ENCODE assay signal across 1 cellular context in the genomic region with DNA sequence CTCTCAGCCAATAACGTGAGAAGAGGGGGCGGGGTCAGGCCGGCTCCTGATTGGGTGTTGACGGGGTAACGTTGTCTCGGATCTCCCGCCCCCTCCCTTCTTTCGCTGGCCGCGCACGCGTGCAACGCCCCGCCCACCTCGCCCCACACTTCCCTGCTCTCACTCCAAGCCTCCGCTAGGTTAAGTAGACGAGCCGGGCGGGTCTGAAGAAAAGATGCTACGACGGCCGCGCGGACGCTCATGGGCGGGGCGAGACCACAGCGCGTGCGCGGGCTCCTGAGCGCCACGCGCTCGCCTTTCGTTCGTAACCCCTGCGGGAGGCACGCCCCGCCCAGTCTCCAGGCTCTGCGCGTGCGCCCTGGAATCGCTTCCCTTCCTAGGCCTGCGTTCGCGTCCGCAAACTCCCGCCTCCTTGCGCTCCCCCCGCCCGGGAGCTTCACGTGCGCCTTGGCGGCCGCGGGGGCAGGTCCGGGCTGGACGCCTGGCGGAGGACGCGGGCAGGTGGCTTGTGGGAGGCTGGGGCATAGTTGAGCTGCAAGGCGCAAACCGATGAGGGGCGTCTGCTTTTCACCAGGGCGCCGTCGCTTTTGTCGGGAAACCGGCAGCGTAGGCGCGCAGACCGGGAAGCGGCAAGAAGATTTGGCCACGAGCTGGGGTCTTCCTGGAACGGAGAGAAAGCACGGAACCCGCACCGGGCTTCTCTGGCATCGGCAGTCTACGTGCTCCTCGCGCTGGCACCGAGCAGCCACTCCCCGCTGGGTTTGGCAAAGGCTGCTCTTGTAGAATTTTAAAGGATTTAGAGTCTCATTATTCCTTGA.
TF ChIP-seq lines count a peak whose summit lies in the region.

No MANE protein-coding gene starts in this region.

TF ChIP-seq in HEK293, 187 proteins besides CTCF, POLR2A, EP300 and RAD21 (continued from another document and continues in another):
- TF ChIP-seq ZNF654 (tag by site-specific recombination; IDR thresholded peaks at IDR 0.05; ENCODE audit: low read depth) (no peak), ZNF24 (tag by site-specific recombination; IDR thresholded peaks at IDR 0.05) (no peak), ZNF366 (tag by site-specific recombination; conservative IDR thresholded peaks at IDR 0.05) (peak; percentile 49), ZSCAN30 (tag by site-specific recombination; IDR thresholded peaks at IDR 0.05) (no peak), ZNF132 (tag by site-specific recombination; IDR thresholded peaks at IDR 0.05; ENCODE audit: borderline replicate concordance) (no peak), ZNF274 (IDR thresholded peaks at IDR 0.05; ENCODE audit: low read length) (no peak), ZNF274 (tag by site-specific recombination; IDR thresholded peaks at IDR 0.05; ENCODE audit: borderline replicate concordance) (no peak), ZXDB (tag by site-specific recombination; IDR thresholded peaks at IDR 0.05) (peak; percentile 80), ZBTB17 (tag by site-specific recombination; IDR thresholded peaks at IDR 0.05) (peak; percentile 94), ZNF112 (tag by site-specific recombination; IDR thresholded peaks at IDR 0.05) (no peak), ZNF138 (tag by site-specific recombination; IDR thresholded peaks at IDR 0.05; ENCODE audit: borderline replicate concordance) (no peak), EGR2 (tag by site-specific recombination; IDR thresholded peaks at IDR 0.05; ENCODE audit: low read depth) (peak; percentile 85), ZNF157 (tag by site-specific recombination; IDR thresholded peaks at IDR 0.05) (no peak), ZNF791 (tag by site-specific recombination; IDR thresholded peaks at IDR 0.05) (no peak), ZNF514 (tag by site-specific recombination; IDR thresholded peaks at IDR 0.05) (no peak), ZNF664 (tag by site-specific recombination; IDR thresholded peaks at IDR 0.05) (no peak), HOXA7 (CRISPR knock-in tag; IDR thresholded peaks at IDR 0.05; ENCODE audit: borderline replicate concordance) (no peak), ZNF510 (tag by site-specific recombination; IDR thresholded peaks at IDR 0.05; ENCODE audit: insufficient replicate concordance) (no peak), ZNF701 (tag by site-specific recombination; IDR thresholded peaks at IDR 0.05) (no peak), KLF10 (tag by site-specific recombination; IDR thresholded peaks at IDR 0.05) (0 out of 2 replicates have a peak, but pooled peaks have one; percentile 41), OVOL3 (tag by site-specific recombination; IDR thresholded peaks at IDR 0.05) (no peak), ZNF621 (tag by site-specific recombination; IDR thresholded peaks at IDR 0.05) (no peak), MZF1 (tag by site-specific recombination; IDR thresholded peaks at IDR 0.05; ENCODE audit: borderline replicate concordance) (no peak), ZEB2 (tag by site-specific recombination; IDR thresholded peaks at IDR 0.05) (peak; percentile 80), ZNF114 (tag by site-specific recombination; IDR thresholded peaks at IDR 0.05) (no peak)
- TF ChIP-seq, protein P1, sequence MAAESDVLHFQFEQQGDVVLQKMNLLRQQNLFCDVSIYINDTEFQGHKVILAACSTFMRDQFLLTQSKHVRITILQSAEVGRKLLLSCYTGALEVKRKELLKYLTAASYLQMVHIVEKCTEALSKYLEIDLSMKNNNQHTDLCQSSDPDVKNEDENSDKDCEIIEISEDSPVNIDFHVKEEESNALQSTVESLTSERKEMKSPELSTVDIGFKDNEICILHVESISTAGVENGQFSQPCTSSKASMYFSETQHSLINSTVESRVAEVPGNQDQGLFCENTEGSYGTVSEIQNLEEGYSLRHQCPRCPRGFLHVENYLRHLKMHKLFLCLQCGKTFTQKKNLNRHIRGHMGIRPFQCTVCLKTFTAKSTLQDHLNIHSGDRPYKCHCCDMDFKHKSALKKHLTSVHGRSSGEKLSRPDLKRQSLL (tag by site-specific recombination; IDR thresholded peaks at IDR 0.05) = 0 out of 2 replicates have a peak, but pooled peaks have one; percentile 17
- TF ChIP-seq, protein P2, sequence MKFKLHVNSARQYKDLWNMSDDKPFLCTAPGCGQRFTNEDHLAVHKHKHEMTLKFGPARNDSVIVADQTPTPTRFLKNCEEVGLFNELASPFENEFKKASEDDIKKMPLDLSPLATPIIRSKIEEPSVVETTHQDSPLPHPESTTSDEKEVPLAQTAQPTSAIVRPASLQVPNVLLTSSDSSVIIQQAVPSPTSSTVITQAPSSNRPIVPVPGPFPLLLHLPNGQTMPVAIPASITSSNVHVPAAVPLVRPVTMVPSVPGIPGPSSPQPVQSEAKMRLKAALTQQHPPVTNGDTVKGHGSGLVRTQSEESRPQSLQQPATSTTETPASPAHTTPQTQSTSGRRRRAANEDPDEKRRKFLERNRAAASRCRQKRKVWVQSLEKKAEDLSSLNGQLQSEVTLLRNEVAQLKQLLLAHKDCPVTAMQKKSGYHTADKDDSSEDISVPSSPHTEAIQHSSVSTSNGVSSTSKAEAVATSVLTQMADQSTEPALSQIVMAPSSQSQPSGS (tag by site-specific recombination; IDR thresholded peaks at IDR 0.05; ENCODE audit: low read depth) = no peak
- TF ChIP-seq, protein P3, sequence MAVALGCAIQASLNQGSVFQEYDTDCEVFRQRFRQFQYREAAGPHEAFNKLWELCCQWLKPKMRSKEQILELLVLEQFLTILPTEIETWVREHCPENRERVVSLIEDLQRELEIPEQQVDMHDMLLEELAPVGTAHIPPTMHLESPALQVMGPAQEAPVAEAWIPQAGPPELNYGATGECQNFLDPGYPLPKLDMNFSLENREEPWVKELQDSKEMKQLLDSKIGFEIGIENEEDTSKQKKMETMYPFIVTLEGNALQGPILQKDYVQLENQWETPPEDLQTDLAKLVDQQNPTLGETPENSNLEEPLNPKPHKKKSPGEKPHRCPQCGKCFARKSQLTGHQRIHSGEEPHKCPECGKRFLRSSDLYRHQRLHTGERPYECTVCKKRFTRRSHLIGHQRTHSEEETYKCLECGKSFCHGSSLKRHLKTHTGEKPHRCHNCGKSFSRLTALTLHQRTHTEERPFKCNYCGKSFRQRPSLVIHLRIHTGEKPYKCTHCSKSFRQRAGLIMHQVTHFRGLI (tag by site-specific recombination; IDR thresholded peaks at IDR 0.05) = no peak
- TF ChIP-seq, protein P4, sequence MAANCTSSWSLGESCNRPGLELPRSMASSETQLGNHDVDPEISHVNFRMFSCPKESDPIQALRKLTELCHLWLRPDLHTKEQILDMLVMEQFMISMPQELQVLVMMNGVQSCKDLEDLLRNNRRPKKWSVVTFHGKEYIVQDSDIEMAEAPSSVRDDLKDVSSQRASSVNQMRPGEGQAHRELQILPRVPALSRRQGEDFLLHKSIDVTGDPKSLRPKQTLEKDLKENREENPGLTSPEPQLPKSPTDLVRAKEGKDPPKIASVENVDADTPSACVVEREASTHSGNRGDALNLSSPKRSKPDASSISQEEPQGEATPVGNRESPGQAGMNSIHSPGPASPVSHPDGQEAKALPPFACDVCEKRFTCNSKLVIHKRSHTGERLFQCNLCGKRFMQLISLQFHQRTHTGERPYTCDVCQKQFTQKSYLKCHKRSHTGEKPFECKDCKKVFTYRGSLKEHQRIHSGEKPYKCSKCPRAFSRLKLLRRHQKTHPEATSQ (tag by site-specific recombination; IDR thresholded peaks at IDR 0.05) = no peak
- TF ChIP-seq, protein P5, sequence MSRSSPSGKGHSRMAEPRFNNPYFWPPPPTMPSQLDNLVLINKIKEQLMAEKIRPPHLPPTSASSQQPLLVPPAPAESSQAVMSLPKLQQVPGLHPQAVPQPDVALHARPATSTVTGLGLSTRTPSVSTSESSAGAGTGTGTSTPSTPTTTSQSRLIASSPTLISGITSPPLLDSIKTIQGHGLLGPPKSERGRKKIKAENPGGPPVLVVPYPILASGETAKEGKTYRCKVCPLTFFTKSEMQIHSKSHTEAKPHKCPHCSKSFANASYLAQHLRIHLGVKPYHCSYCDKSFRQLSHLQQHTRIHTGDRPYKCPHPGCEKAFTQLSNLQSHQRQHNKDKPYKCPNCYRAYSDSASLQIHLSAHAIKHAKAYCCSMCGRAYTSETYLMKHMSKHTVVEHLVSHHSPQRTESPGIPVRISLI (tag by site-specific recombination; IDR thresholded peaks at IDR 0.05) = no peak
- TF ChIP-seq, protein P6, sequence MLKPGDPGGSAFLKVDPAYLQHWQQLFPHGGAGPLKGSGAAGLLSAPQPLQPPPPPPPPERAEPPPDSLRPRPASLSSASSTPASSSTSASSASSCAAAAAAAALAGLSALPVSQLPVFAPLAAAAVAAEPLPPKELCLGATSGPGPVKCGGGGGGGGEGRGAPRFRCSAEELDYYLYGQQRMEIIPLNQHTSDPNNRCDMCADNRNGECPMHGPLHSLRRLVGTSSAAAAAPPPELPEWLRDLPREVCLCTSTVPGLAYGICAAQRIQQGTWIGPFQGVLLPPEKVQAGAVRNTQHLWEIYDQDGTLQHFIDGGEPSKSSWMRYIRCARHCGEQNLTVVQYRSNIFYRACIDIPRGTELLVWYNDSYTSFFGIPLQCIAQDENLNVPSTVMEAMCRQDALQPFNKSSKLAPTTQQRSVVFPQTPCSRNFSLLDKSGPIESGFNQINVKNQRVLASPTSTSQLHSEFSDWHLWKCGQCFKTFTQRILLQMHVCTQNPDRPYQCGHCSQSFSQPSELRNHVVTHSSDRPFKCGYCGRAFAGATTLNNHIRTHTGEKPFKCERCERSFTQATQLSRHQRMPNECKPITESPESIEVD (tag by site-specific recombination; IDR thresholded peaks at IDR 0.05) = no peak
- TF ChIP-seq, protein P7, sequence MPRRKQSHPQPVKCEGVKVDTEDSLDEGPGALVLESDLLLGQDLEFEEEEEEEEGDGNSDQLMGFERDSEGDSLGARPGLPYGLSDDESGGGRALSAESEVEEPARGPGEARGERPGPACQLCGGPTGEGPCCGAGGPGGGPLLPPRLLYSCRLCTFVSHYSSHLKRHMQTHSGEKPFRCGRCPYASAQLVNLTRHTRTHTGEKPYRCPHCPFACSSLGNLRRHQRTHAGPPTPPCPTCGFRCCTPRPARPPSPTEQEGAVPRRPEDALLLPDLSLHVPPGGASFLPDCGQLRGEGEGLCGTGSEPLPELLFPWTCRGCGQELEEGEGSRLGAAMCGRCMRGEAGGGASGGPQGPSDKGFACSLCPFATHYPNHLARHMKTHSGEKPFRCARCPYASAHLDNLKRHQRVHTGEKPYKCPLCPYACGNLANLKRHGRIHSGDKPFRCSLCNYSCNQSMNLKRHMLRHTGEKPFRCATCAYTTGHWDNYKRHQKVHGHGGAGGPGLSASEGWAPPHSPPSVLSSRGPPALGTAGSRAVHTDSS (tag by site-specific recombination; IDR thresholded peaks at IDR 0.05) = no peak
- TF ChIP-seq, protein P8, sequence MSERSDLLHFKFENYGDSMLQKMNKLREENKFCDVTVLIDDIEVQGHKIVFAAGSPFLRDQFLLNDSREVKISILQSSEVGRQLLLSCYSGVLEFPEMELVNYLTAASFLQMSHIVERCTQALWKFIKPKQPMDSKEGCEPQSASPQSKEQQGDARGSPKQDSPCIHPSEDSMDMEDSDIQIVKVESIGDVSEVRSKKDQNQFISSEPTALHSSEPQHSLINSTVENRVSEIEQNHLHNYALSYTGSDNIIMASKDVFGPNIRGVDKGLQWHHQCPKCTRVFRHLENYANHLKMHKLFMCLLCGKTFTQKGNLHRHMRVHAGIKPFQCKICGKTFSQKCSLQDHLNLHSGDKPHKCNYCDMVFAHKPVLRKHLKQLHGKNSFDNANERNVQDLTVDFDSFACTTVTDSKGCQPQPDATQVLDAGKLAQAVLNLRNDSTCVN (tag by site-specific recombination; optimal IDR thresholded peaks at IDR 0.05) = peak; percentile 94
- TF ChIP-seq, protein P9, sequence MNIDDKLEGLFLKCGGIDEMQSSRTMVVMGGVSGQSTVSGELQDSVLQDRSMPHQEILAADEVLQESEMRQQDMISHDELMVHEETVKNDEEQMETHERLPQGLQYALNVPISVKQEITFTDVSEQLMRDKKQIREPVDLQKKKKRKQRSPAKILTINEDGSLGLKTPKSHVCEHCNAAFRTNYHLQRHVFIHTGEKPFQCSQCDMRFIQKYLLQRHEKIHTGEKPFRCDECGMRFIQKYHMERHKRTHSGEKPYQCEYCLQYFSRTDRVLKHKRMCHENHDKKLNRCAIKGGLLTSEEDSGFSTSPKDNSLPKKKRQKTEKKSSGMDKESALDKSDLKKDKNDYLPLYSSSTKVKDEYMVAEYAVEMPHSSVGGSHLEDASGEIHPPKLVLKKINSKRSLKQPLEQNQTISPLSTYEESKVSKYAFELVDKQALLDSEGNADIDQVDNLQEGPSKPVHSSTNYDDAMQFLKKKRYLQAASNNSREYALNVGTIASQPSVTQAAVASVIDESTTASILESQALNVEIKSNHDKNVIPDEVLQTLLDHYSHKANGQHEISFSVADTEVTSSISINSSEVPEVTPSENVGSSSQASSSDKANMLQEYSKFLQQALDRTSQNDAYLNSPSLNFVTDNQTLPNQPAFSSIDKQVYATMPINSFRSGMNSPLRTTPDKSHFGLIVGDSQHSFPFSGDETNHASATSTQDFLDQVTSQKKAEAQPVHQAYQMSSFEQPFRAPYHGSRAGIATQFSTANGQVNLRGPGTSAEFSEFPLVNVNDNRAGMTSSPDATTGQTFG (tag by site-specific recombination; IDR thresholded peaks at IDR 0.05; ENCODE audit: borderline replicate concordance) = no peak
- TF ChIP-seq, protein P10, sequence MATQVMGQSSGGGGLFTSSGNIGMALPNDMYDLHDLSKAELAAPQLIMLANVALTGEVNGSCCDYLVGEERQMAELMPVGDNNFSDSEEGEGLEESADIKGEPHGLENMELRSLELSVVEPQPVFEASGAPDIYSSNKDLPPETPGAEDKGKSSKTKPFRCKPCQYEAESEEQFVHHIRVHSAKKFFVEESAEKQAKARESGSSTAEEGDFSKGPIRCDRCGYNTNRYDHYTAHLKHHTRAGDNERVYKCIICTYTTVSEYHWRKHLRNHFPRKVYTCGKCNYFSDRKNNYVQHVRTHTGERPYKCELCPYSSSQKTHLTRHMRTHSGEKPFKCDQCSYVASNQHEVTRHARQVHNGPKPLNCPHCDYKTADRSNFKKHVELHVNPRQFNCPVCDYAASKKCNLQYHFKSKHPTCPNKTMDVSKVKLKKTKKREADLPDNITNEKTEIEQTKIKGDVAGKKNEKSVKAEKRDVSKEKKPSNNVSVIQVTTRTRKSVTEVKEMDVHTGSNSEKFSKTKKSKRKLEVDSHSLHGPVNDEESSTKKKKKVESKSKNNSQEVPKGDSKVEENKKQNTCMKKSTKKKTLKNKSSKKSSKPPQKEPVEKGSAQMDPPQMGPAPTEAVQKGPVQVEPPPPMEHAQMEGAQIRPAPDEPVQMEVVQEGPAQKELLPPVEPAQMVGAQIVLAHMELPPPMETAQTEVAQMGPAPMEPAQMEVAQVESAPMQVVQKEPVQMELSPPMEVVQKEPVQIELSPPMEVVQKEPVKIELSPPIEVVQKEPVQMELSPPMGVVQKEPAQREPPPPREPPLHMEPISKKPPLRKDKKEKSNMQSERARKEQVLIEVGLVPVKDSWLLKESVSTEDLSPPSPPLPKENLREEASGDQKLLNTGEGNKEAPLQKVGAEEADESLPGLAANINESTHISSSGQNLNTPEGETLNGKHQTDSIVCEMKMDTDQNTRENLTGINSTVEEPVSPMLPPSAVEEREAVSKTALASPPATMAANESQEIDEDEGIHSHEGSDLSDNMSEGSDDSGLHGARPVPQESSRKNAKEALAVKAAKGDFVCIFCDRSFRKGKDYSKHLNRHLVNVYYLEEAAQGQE (tag by site-specific recombination; IDR thresholded peaks at IDR 0.05) = no peak
- TF ChIP-seq, protein P11, sequence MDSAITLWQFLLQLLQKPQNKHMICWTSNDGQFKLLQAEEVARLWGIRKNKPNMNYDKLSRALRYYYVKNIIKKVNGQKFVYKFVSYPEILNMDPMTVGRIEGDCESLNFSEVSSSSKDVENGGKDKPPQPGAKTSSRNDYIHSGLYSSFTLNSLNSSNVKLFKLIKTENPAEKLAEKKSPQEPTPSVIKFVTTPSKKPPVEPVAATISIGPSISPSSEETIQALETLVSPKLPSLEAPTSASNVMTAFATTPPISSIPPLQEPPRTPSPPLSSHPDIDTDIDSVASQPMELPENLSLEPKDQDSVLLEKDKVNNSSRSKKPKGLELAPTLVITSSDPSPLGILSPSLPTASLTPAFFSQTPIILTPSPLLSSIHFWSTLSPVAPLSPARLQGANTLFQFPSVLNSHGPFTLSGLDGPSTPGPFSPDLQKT (IDR thresholded peaks at IDR 0.05; ENCODE audit: borderline replicate concordance, low read depth, low read length) = no peak
